8 cellular contexts compared by ENCODE assay signal in genomic region chr5:34185572-34185971, GRCh38.
A peak's percentile ranks its signal among the peaks of the same experiment; 100 is the strongest.
DNase-seq lines count a peak whose midpoint lies in the region; ATAC-seq, FAIRE-seq and TF ChIP-seq lines count a peak whose summit lies in the region.
"Not testable (repeated sequence)": the region's sequence is repeated elsewhere in the genome, so short reads cannot be mapped to it uniquely, and the experiment has no call there.

No MANE protein-coding gene starts in this region.

- not testable (repeated sequence) for ATAC-seq in CD8-positive, alpha-beta T cell; GM12878

- H3K9me3 ChIP-seq in CD8-positive, alpha-beta T cell (ENCODE audit: low read length); GM12878 (replicated peaks; ENCODE audit: control insufficient read depth, insufficient read depth, low read length): not testable (repeated sequence)

- H3K27me3 Mint-ChIP-seq in CD8-positive, alpha-beta T cell (ENCODE audit: low read depth), result not testable (repeated sequence)

- TF ChIP-seq POLR2A in GM12878 (IDR thresholded peaks at IDR 0.05; ENCODE audit: low read depth, low read length), result not testable (repeated sequence)

- TF ChIP-seq RAD21 in GM12878 (IDR thresholded peaks at IDR 0.05; ENCODE audit: insufficient read depth, low read depth, low read length), result not testable (repeated sequence)

- POLR2A ChIA-PET in CD8-positive, alpha-beta T cell (lab: Charles Lee), result interaction anchor here (0.6 kb wide), 1 partner anchor 303 kb away, joined by 3 read pairs; no protein-coding TSS in a partner anchor
- POLR2A ChIA-PET in GM12878 (lab: Charles Lee), result not testable (repeated sequence)

- in situ Hi-C loops in GM12878 (cut with MboI), result loop anchor here (25.0 kb wide), 1 partner anchor 677 kb away; no protein-coding TSS in a partner anchor

- not testable (repeated sequence) for H3K9ac ChIP-seq in GM12878 (ENCODE audit: control insufficient read depth, insufficient read depth, low read length)

- not testable (repeated sequence) for DNase-seq in CD8-positive, alpha-beta T cell; GM12878 (ENCODE audit: low read depth, low spot score)
- DNase-seq in H4 (ENCODE audit: low spot score), result peak; percentile 29
- peak; percentile 10 for DNase-seq in M059J (ENCODE audit: low read depth)
- peak; percentile 23 for DNase-seq in SK-N-DZ (ENCODE audit: low spot score)
- peak; percentile 1 for DNase-seq in fibroblast of pulmonary artery (ENCODE audit: low read depth)
- DNase-seq in medulla oblongata (ENCODE audit: extremely low spot score), result peak; percentile 44
- peak; percentile 2 for DNase-seq in retina

- H4K20me1 ChIP-seq in GM12878 (ENCODE audit: control insufficient read depth, insufficient read depth), result not testable (repeated sequence)

- H3K4me1 Mint-ChIP-seq in CD8-positive, alpha-beta T cell (ENCODE audit: low read depth), result not testable (repeated sequence)

- CTCF ChIA-PET in CD8-positive, alpha-beta T cell (lab: Charles Lee); GM12878 (lab: Yijun Ruan, JAX): not testable (repeated sequence)

- H3K79me2 ChIP-seq in GM12878 (ENCODE audit: control insufficient read depth, insufficient read depth, low read length), result not testable (repeated sequence)

- H3K4me3 Mint-ChIP-seq in CD8-positive, alpha-beta T cell, result not testable (repeated sequence)

- H3K27ac ChIP-seq in CD8-positive, alpha-beta T cell (ENCODE audit: low read depth, low read length); GM12878 (ENCODE audit: control insufficient read depth, insufficient read depth): not testable (repeated sequence)

- intact Hi-C loops in CD8-positive, alpha-beta T cell (cut with DNase I, micrococcal nuclease), result not testable (repeated sequence)
- intact Hi-C loops in GM12878 (cut with micrococcal nuclease; ENCODE audit: unreplicated experiment), result loop anchor here (10.0 kb wide), 1 partner anchor 181 kb away; the partner anchor contains the start of gene AMACR

- TF ChIP-seq CTCF in CD8-positive, alpha-beta T cell (IDR thresholded peaks at IDR 0.05); GM12878 (IDR thresholded peaks at IDR 0.05 in 2 of 3, conservative IDR thresholded peaks at IDR 0.05 in 1 of 3; ENCODE audit: control insufficient read depth in 2 of 3, extremely low read depth in 1 of 3, insufficient read depth in 1 of 3, low read depth in 3 of 3, low read length in 3 of 3); fibroblast of pulmonary artery (IDR thresholded peaks at IDR 0.05; ENCODE audit: low read length, missing control alignments): not testable (repeated sequence)

- TSS peak; percentile 45 for BruUV-seq in GM12878 (replicated peaks; lab: Mats Ljungman, UMichigan)

- not testable (repeated sequence) for H3K36me3 ChIP-seq in CD8-positive, alpha-beta T cell (ENCODE audit: insufficient read depth, low read length); GM12878 (ENCODE audit: control insufficient read depth in 2 of 2, insufficient read depth in 2 of 2, low read length in 1 of 2)

- RAD21 ChIA-PET in GM12878 (lab: Charles Lee; ENCODE audit: unreplicated experiment), result not testable (repeated sequence)

- 93% methylated on average over 2 of the region's 2 CpGs for WGBS in GM12878 (ENCODE audit: insufficient coverage, insufficient replicate concordance, low lambda C conversion rate, missing lambda C conversion rate)

- peaks cover 39% of the 10 kb centered on the region for H3K36me3 Mint-ChIP-seq in CD8-positive, alpha-beta T cell

- H3K27ac Mint-ChIP-seq in CD8-positive, alpha-beta T cell, result peak overlapping the region; percentile 2

- H3K9me3 Mint-ChIP-seq in CD8-positive, alpha-beta T cell, result not testable (repeated sequence)

- not testable (repeated sequence) for H3K27me3 ChIP-seq in CD8-positive, alpha-beta T cell (ENCODE audit: insufficient read depth, low read length); GM12878 (replicated peaks in 1 of 2; ENCODE audit: control insufficient read depth in 2 of 2, insufficient read depth in 2 of 2, low read length in 1 of 2)

- not testable (repeated sequence) for H3K4me2 ChIP-seq in GM12878 (ENCODE audit: control insufficient read depth, insufficient read depth)

- H2AFZ ChIP-seq in GM12878 (ENCODE audit: control insufficient read depth, low read depth, low read length), result not testable (repeated sequence)

- SMC1A ChIA-PET in GM12878 (lab: Charles Lee; ENCODE audit: uncharacterized antibody, unreplicated experiment), result not testable (repeated sequence)

- not testable (repeated sequence) for H3K4me3 ChIP-seq in CD8-positive, alpha-beta T cell (ENCODE audit: low read depth, low read length); GM12878; fibroblast of pulmonary artery (replicated peaks; ENCODE audit: low read depth, low read length)

- FAIRE-seq in GM12878 (lab: Jason Lieb, UNC), result not testable (repeated sequence)

- TF ChIP-seq EP300 in GM12878 (IDR thresholded peaks at IDR 0.05; ENCODE audit: borderline replicate concordance in 1 of 2, control insufficient read depth in 1 of 2, low read depth in 2 of 2, low read length in 2 of 2), result not testable (repeated sequence)

- not testable (repeated sequence) for H3K4me1 ChIP-seq in CD8-positive, alpha-beta T cell (ENCODE audit: insufficient read depth, low read length); GM12878 (ENCODE audit: control insufficient read depth, insufficient read depth, low read length)
